11 cellular contexts compared by ENCODE assay signal in genomic region chr11:134125507-134125906, GRCh38. TPM values are rescaled to one million over a fixed set of nuclear protein-coding genes. Genes with fewer than 3 reads are reported as not detected.
DNase-seq lines count a peak whose midpoint lies in the region; ATAC-seq and TF ChIP-seq lines count a peak whose summit lies in the region.
"Had no signal": no experiment of that assay in that cellular context is flagged by ENCODE, and none has a peak within 500 bp of the region (broad histone marks: within the 10 kb centered on the region; RNA-seq: fewer than 3 reads in every experiment).

No MANE protein-coding gene starts in this region.

- intact Hi-C loops in heart right ventricle (cut with DNase I) = loop anchor here in 2 of 10 donors (5.0 kb wide), 2 partner anchors 53 to 58 kb away; partner anchors contain the start of gene JAM3 (in 1 of the 2)
- intact Hi-C loops in cardiac septum (cut with DNase I) = loop anchor here (5.0 kb wide), 1 partner anchor 78 kb away; no protein-coding TSS in a partner anchor
- intact Hi-C loops in ovary (cut with DNase I) = loop anchor here in 1 of 4 donors (5.0 kb wide), 1 partner anchor 73 kb away; no protein-coding TSS in a partner anchor
- intact Hi-C loops in aorta (cut with DNase I) = loop anchor here (2.0 kb wide), 1 partner anchor 55 kb away; no protein-coding TSS in a partner anchor

- H2BK5ac ChIP-seq in trophoblast cell (ENCODE audit: low read depth, low read length, poor library complexity) = no peak overlapping the region

- no peaks in the 10 kb centered on the region for H3K79me2 ChIP-seq in trophoblast cell (ENCODE audit: control insufficient read depth, insufficient read depth, low read length, poor library complexity)

- peaks cover 0 to 19% (median 0%) of the 10 kb centered on the region in 7 donors for H3K27me3 ChIP-seq in heart right ventricle
- no peaks in the 10 kb centered on the region for H3K27me3 ChIP-seq in ovary
- no peaks in the 10 kb centered on the region for H3K27me3 ChIP-seq in aorta (ENCODE audit: control insufficient read depth in 1 of 2, insufficient read depth in 2 of 2, low read length in 1 of 2)
- H3K27me3 ChIP-seq in trophoblast cell (ENCODE audit: insufficient read depth, low read length) = peaks cover 6% of the 10 kb centered on the region

- H3K4me1 ChIP-seq in heart right ventricle (peaks cover 8 to 64% (median 51%) of the 10 kb centered on the region in 9 donors), ovary (ENCODE audit: insufficient read depth) (peaks cover 6% of the 10 kb centered on the region), aorta (ENCODE audit: control insufficient read depth in 1 of 2, insufficient read depth in 2 of 2, low read length in 2 of 2) (peaks cover 3 to 8% of the 10 kb centered on the region in 2 donors), trophoblast cell (ENCODE audit: control insufficient read depth in 1 of 2, insufficient read depth in 2 of 2, low read length in 2 of 2) (peaks cover 12 to 22% of the 10 kb centered on the region in 2 experiments)

- H3K36me3 ChIP-seq in heart right ventricle = no peaks in the 10 kb centered on the region
- H3K36me3 ChIP-seq in ovary = no peaks in the 10 kb centered on the region
- H3K36me3 ChIP-seq in aorta (ENCODE audit: control insufficient read depth in 1 of 2, insufficient read depth in 2 of 2, low read length in 1 of 2) = no peaks in the 10 kb centered on the region
- H3K36me3 ChIP-seq in trophoblast cell (ENCODE audit: control insufficient read depth in 1 of 2, insufficient read depth in 2 of 2, low read length in 2 of 2) = no peaks in the 10 kb centered on the region

- H2AFZ ChIP-seq in trophoblast cell (ENCODE audit: insufficient read depth, low read length, poor library complexity) = no peak overlapping the region

- peaks cover 2% of the 10 kb centered on the region for H3K79me1 ChIP-seq in trophoblast cell (ENCODE audit: low read length)

- no peak for TF ChIP-seq CTCF in heart right ventricle (IDR thresholded peaks at IDR 0.05)
- no peak for TF ChIP-seq CTCF in fibroblast of pulmonary artery (IDR thresholded peaks at IDR 0.05; ENCODE audit: low read length, missing control alignments)
- no peak for TF ChIP-seq CTCF in ovary (IDR thresholded peaks at IDR 0.05)

- H3K23ac ChIP-seq in trophoblast cell (ENCODE audit: low read length) = no peak overlapping the region

- H3K4me2 ChIP-seq in trophoblast cell (ENCODE audit: low read length) = no peak overlapping the region

- no peak overlapping the region for H3K18ac ChIP-seq in trophoblast cell (ENCODE audit: low read length)

- H3K27ac ChIP-seq in heart right ventricle = peak overlapping the region in 9 of 10 donors; percentile 62 to 95 (median 80)
- no peak overlapping the region for H3K27ac ChIP-seq in ovary
- peak overlapping the region; percentile 69 to 79 for H3K27ac ChIP-seq in aorta (ENCODE audit: low read depth in 1 of 2, low read length in 2 of 2)
- no peak overlapping the region for H3K27ac ChIP-seq in trophoblast cell (ENCODE audit: low read depth, low read length)

- TF ChIP-seq EP300 in ovary (IDR thresholded peaks at IDR 0.05) = no peak

- H2BK12ac ChIP-seq in trophoblast cell (ENCODE audit: low read length) = no peak overlapping the region

- H2BK120ac ChIP-seq in trophoblast cell (ENCODE audit: insufficient read depth, low read length, poor library complexity) = no peak overlapping the region

- H3K9me3 ChIP-seq in heart right ventricle = peaks cover 0 to under 1% (median 0%) of the 10 kb centered on the region in 11 donors
- H3K9me3 ChIP-seq in ovary = no peaks in the 10 kb centered on the region
- no peaks in the 10 kb centered on the region for H3K9me3 ChIP-seq in aorta (ENCODE audit: control insufficient read depth, low read length)
- H3K9me3 ChIP-seq in trophoblast cell (ENCODE audit: insufficient read depth, low read depth, low read length) = no peaks in the 10 kb centered on the region

- TF ChIP-seq POLR2A in ovary (IDR thresholded peaks at IDR 0.05) = no peak

- DNase-seq in heart right ventricle (no peak), cardiac septum (ENCODE audit: low spot score) (no peak), fibroblast of pulmonary artery (ENCODE audit: low read depth) (peak; percentile 34), ovary (no peak), aorta (no peak), trophoblast cell (no peak), HuH-7.5 (ENCODE audit: low spot score) (no peak)
- DNase-seq: effector CD8-positive, alpha-beta T cell; NCI-H1436 had no signal

- H3K4ac ChIP-seq in trophoblast cell (ENCODE audit: low read depth, low read length) = no peak overlapping the region

- 43 to 53% methylated on average over 9 of the region's 9 CpGs for WGBS in heart right ventricle, 2 donors
- 37 to 51% (median 42%) methylated on average over 9 of the region's 9 CpGs for WGBS in ovary, 3 donors
- WGBS in aorta, 2 donors = 26 to 32% methylated on average over 9 of the region's 9 CpGs
- WGBS in trophoblast cell (ENCODE audit: extremely low coverage, insufficient coverage, insufficient read length) = no CpG with 5 or more reads among the region's 9 CpGs

- H3K14ac ChIP-seq in trophoblast cell (ENCODE audit: low read length) = no peak overlapping the region

- H2AK5ac ChIP-seq in trophoblast cell (ENCODE audit: low read length) = no peak overlapping the region

- no peak overlapping the region for H4K91ac ChIP-seq in trophoblast cell (ENCODE audit: low read depth, low read length)

- H3K4me3 ChIP-seq in heart right ventricle (peak overlapping the region in 9 of 10 donors; percentile 43 to 62 (median 56)), fibroblast of pulmonary artery (replicated peaks; ENCODE audit: low read depth, low read length) (peak overlapping the region; percentile 52), ovary (peak overlapping the region; percentile 40), aorta (ENCODE audit: low read length in 2 of 2) (peak overlapping the region; percentile 23 to 31), trophoblast cell (ENCODE audit: low read depth, low read length) (no peak overlapping the region)

- H4K8ac ChIP-seq in trophoblast cell (ENCODE audit: low read depth, low read length) = no peak overlapping the region

- ATAC-seq in heart right ventricle = peak in 3 of 8 donors; percentile 13 to 55 (median 41)
- ATAC-seq in aorta (ENCODE audit: low FRiP score) = no peak
- no peak for ATAC-seq in HG03520 (IDR thresholded peaks at IDR 0.05; ENCODE audit: unreplicated experiment)

- no peak overlapping the region for H4K12ac ChIP-seq in trophoblast cell (ENCODE audit: low read depth, low read length)

- no peak overlapping the region for H3K9ac ChIP-seq in trophoblast cell (ENCODE audit: low read length)

RNA-seq across cellular contexts. Expression of gene JAM3, which starts 56.6 kb away (rescaled TPM):
- 10 to 100 TPM; 20.4 to 55.4 (median 34.9) TPM for total RNA-seq in heart right ventricle
- 10 to 100 TPM; 12.7 to 14.2 TPM for polyA plus RNA-seq in heart right ventricle
- 46.5 TPM for total RNA-seq in cardiac septum
- 10 to 100 TPM; 32.5 to 95.0 (median 72.3) TPM for total RNA-seq in ovary
- 10 to 100 TPM; 43.1 to 86.5 TPM for polyA plus RNA-seq in ovary
- 100 to 1,000 TPM in 1 of 2 donors, 10 to 100 TPM in 1; 94.9 to 102 TPM for total RNA-seq in aorta
- 10 to 100 TPM; 22.2 to 56.8 TPM for polyA plus RNA-seq in aorta
- 9.1 TPM in 2 replicates for polyA plus RNA-seq in trophoblast cell (2013)
- total RNA-seq: OCI-LY7 had no signal

Comparison
In these comparisons a context has a peak if more than half of its experiments do, and no peak if none do; other contexts are left out.
1. H3K27ac ChIP-seq: peak in heart right ventricle (9 of 10) and aorta (2 of 2); none in ovary (0 of 2) and trophoblast cell (single experiment).